ENCODE assay signal across 24 cellular contexts in genomic region chrX:154011376-154012335, GRCh38. TPM values are rescaled to one million over a fixed set of nuclear protein-coding genes. Genes with fewer than 3 reads are reported as not detected.
DNase-seq lines count a peak whose midpoint lies in the region; ATAC-seq and TF ChIP-seq lines count a peak whose summit lies in the region.
"Had no signal": no experiment of that assay in that cellular context is flagged by ENCODE, and none has a peak within 500 bp of the region (broad histone marks: within the 10 kb centered on the region; RNA-seq: fewer than 3 reads in every experiment).

No MANE protein-coding gene starts in this region.

- H3K4me2 ChIP-seq in mammary epithelial cell (ENCODE audit: insufficient read depth, low read depth, low read length): no peak overlapping the region
- H3K4me2 ChIP-seq: SK-N-SH had no signal

- peaks cover 11% of the 10 kb centered on the region for H3K79me2 ChIP-seq in mammary epithelial cell (ENCODE audit: insufficient read depth, low read length)

- intact Hi-C loops in breast epithelium (cut with DNase I; ENCODE audit: low total_unique reads): no loop called here
- intact Hi-C loops in MCF 10A (cut with micrococcal nuclease): loop anchor here (2.0 kb wide), 1 partner anchor 39 kb away; no protein-coding TSS in a partner anchor
- intact Hi-C loops in mammary epithelial cell (cut with micrococcal nuclease): no loop called here
- intact Hi-C loops in esophagus muscularis mucosa (cut with DNase I): no loop called here

- H3K27me3 ChIP-seq in breast epithelium (peaks cover 4 to 64% of the 10 kb centered on the region in 2 donors), mammary epithelial cell (ENCODE audit: insufficient read depth, low read length) (no peaks in the 10 kb centered on the region), neutrophil (no peaks in the 10 kb centered on the region), upper lobe of left lung (no peaks in the 10 kb centered on the region), esophagus muscularis mucosa (no peaks in the 10 kb centered on the region)
- H3K27me3 ChIP-seq: brain microvascular endothelial cell, uterus had no signal

- no peaks in the 10 kb centered on the region for H4K20me1 ChIP-seq in mammary epithelial cell (ENCODE audit: insufficient read depth, low read length)

- H3K4me1 Mint-ChIP-seq in MCF 10A (ENCODE audit: insufficient read depth, unreplicated experiment): peaks cover 15% of the 10 kb centered on the region
- H3K4me1 Mint-ChIP-seq in WTC11: peaks cover 12% of the 10 kb centered on the region
- H3K4me1 Mint-ChIP-seq: endodermal cell had no signal

- H3K27me3 Mint-ChIP-seq in MCF 10A (ENCODE audit: insufficient read depth, unreplicated experiment) (peaks cover 34% of the 10 kb centered on the region), WTC11 (ENCODE audit: low read depth) (no peaks in the 10 kb centered on the region)
- H3K27me3 Mint-ChIP-seq: B cell had no signal

- H3K27ac Mint-ChIP-seq in MCF 10A (ENCODE audit: low read depth, unreplicated experiment): no peak overlapping the region
- H3K27ac Mint-ChIP-seq in WTC11: no peak overlapping the region
- H3K27ac Mint-ChIP-seq: B cell, endodermal cell, nephron progenitor cell had no signal

- BruUV-seq in MCF 10A (replicated peaks; lab: Mats Ljungman, UMichigan) (no TSS peak), mammary epithelial cell (replicated peaks; lab: Mats Ljungman, UMichigan) (no TSS peak)

- H3K9ac ChIP-seq in mammary epithelial cell (ENCODE audit: insufficient read depth, low read length): no peak overlapping the region
- H3K9ac ChIP-seq: SK-N-SH had no signal

- H2AFZ ChIP-seq in mammary epithelial cell (ENCODE audit: low read depth, low read length): no peak overlapping the region

- 93% methylated on average over 14 of the region's 18 CpGs for WGBS in mammary epithelial cell (ENCODE audit: low coverage, missing lambda C conversion rate)
- 78 to 100% methylated on average over 1 to 18 of the region's 18 CpGs for WGBS in upper lobe of left lung, 2 donors
- 93% methylated on average over 10 of the region's 18 CpGs for WGBS in esophagus muscularis mucosa

- TF ChIP-seq EP300 in upper lobe of left lung (IDR thresholded peaks at IDR 0.05) (no peak), esophagus muscularis mucosa (IDR thresholded peaks at IDR 0.05) (no peak)

- in situ Hi-C loops in mammary epithelial cell (cut with MboI; ENCODE audit: low sequenced_read_pairs in 2 of 2): no loop called here

- dilution Hi-C loops in mammary epithelial cell (cut with HindIII; ENCODE audit: low sequenced_read_pairs): no loop called here

- no peaks in the 10 kb centered on the region for H3K4me1 ChIP-seq in breast epithelium
- H3K4me1 ChIP-seq in mammary epithelial cell (ENCODE audit: insufficient read depth, low read length): peaks cover 20% of the 10 kb centered on the region
- H3K4me1 ChIP-seq in neutrophil (ENCODE audit: control insufficient read depth in 1 of 2, insufficient read depth in 1 of 2, low read depth in 1 of 2, low read length in 1 of 2): peaks cover 14 to 16% of the 10 kb centered on the region in 2 experiments
- H3K4me1 ChIP-seq in upper lobe of left lung: peaks cover 3 to 14% (median 8%) of the 10 kb centered on the region in 4 donors
- H3K4me1 ChIP-seq in esophagus muscularis mucosa: peaks cover 0 to 13% (median 10%) of the 10 kb centered on the region in 4 donors
- H3K4me1 ChIP-seq: Caco-2, colonic mucosa, uterus had no signal

- peak overlapping the region; percentile 62 to 74 for H3K27ac ChIP-seq in breast epithelium
- peak overlapping the region; percentile 53 for H3K27ac ChIP-seq in mammary epithelial cell (ENCODE audit: insufficient read depth, low read depth, low read length)
- peak overlapping the region; percentile 67 for H3K27ac ChIP-seq in neutrophil
- peak overlapping the region; percentile 6 to 77 (median 70) for H3K27ac ChIP-seq in upper lobe of left lung
- peak overlapping the region in 1 of 4 donors; percentile 26 for H3K27ac ChIP-seq in esophagus muscularis mucosa (replicated peaks in 1 of 4)
- H3K27ac ChIP-seq: brain microvascular endothelial cell, colonic mucosa, uterus, VCaP had no signal

- H3K4me3 Mint-ChIP-seq in MCF 10A (ENCODE audit: unreplicated experiment) (no peak overlapping the region), WTC11 (no peak overlapping the region)
- H3K4me3 Mint-ChIP-seq: B cell, endodermal cell, nephron progenitor cell had no signal

- no peak for TF ChIP-seq CTCF in breast epithelium (IDR thresholded peaks at IDR 0.05)
- no peak for TF ChIP-seq CTCF in MCF 10A (IDR thresholded peaks at IDR 0.05; ENCODE audit: unreplicated experiment)
- TF ChIP-seq CTCF in mammary epithelial cell (conservative IDR thresholded peaks at IDR 0.05 in 1 of 2, IDR thresholded peaks at IDR 0.05 in 1 of 2; ENCODE audit: extremely low read depth in 1 of 2, insufficient read depth in 1 of 2, low read depth in 1 of 2, low read length in 2 of 2): no peak
- TF ChIP-seq CTCF in neutrophil (IDR thresholded peaks at IDR 0.05): no peak
- no peak for TF ChIP-seq CTCF in upper lobe of left lung (IDR thresholded peaks at IDR 0.05)
- TF ChIP-seq CTCF in WTC11 (IDR thresholded peaks at IDR 0.05): no peak
- TF ChIP-seq CTCF in esophagus muscularis mucosa (IDR thresholded peaks at IDR 0.05): no peak

- H3K9me3 Mint-ChIP-seq in MCF 10A (ENCODE audit: unreplicated experiment): no peaks in the 10 kb centered on the region
- no peaks in the 10 kb centered on the region for H3K9me3 Mint-ChIP-seq in WTC11

- POLR2A ChIA-PET in MCF 10A (lab: Yijun Ruan, JAX): interaction anchor here (0.7 kb wide), 1 partner anchor 9 kb away, joined by 3 read pairs; no protein-coding TSS in a partner anchor
- POLR2A ChIA-PET in WTC11 (lab: Charles Lee): no interaction called here

- H3K4me3 ChIP-seq in breast epithelium (no peak overlapping the region), mammary epithelial cell (replicated peaks in 1 of 3; ENCODE audit: insufficient read depth in 1 of 3, low read depth in 2 of 3, low read length in 3 of 3) (no peak overlapping the region), neutrophil (ENCODE audit: low read depth in 1 of 2, low read length in 1 of 2) (no peak overlapping the region), upper lobe of left lung (no peak overlapping the region), esophagus muscularis mucosa (no peak overlapping the region)
- H3K4me3 ChIP-seq: colonic mucosa, uterus had no signal

- no peaks in the 10 kb centered on the region for H3K9me3 ChIP-seq in breast epithelium
- H3K9me3 ChIP-seq in mammary epithelial cell (replicated peaks; ENCODE audit: insufficient read depth, low read length): no peaks in the 10 kb centered on the region
- H3K9me3 ChIP-seq in neutrophil: no peaks in the 10 kb centered on the region
- H3K9me3 ChIP-seq in upper lobe of left lung: no peaks in the 10 kb centered on the region
- no peaks in the 10 kb centered on the region for H3K9me3 ChIP-seq in esophagus muscularis mucosa
- H3K9me3 ChIP-seq: Caco-2, colonic mucosa, SK-N-SH, uterus had no signal

- CTCF ChIA-PET in MCF 10A (lab: Yijun Ruan, JAX): interaction anchor here (0.5 to 4.0 kb wide), 8 partner anchors 10 to 1190 kb away, joined by 3 to 35 read pairs (median 4); partner anchors contain the start of gene HCFC1
- CTCF ChIA-PET in mammary epithelial cell (lab: Charles Lee; ENCODE audit: low non-redundant PET): no interaction called here
- CTCF ChIA-PET in WTC11 (lab: Charles Lee): interaction anchor here (1.5 kb wide), 1 partner anchor 10 kb away, joined by 9 read pairs; no protein-coding TSS in a partner anchor

- ATAC-seq in upper lobe of left lung (ENCODE audit: low FRiP score in 2 of 2) (peak in 1 of 2 donors; percentile 1), WTC11 (no peak), GM19397 (IDR thresholded peaks at IDR 0.05; ENCODE audit: unreplicated experiment) (no peak)
- ATAC-seq: left ventricle myocardium superior had no signal

- H3K36me3 Mint-ChIP-seq in MCF 10A (ENCODE audit: insufficient read depth, unreplicated experiment) (peaks cover 61% of the 10 kb centered on the region), WTC11 (peaks cover 5% of the 10 kb centered on the region)

- TF ChIP-seq POLR2A in breast epithelium (IDR thresholded peaks at IDR 0.05) (no peak), upper lobe of left lung (IDR thresholded peaks at IDR 0.05) (no peak), esophagus muscularis mucosa (IDR thresholded peaks at IDR 0.05; ENCODE audit: low read depth) (no peak)

- H3K36me3 ChIP-seq in breast epithelium: no peaks in the 10 kb centered on the region
- peaks cover 3% of the 10 kb centered on the region for H3K36me3 ChIP-seq in mammary epithelial cell (ENCODE audit: insufficient read depth, low read length)
- peaks cover 18% of the 10 kb centered on the region for H3K36me3 ChIP-seq in neutrophil
- H3K36me3 ChIP-seq in upper lobe of left lung: peaks cover 0 to 22% (median 10%) of the 10 kb centered on the region in 4 donors
- peaks cover 0 to 32% (median 23%) of the 10 kb centered on the region in 4 donors for H3K36me3 ChIP-seq in esophagus muscularis mucosa
- H3K36me3 ChIP-seq: colonic mucosa, uterus had no signal

- DNase-seq in breast epithelium (ENCODE audit: low spot score in 2 of 2): no peak
- no peak for DNase-seq in MCF 10A (ENCODE audit: unreplicated experiment)
- no peak for DNase-seq in mammary epithelial cell
- no peak for DNase-seq in upper lobe of left lung
- no peak for DNase-seq in WTC11 (ENCODE audit: low spot score)
- DNase-seq in esophagus muscularis mucosa (ENCODE audit: extremely low spot score): no peak
- DNase-seq: activated CD4-positive, alpha-beta T cell treated with anti-CD3 and anti-CD28 coated beads, Interleukin-2, amount 50 U/mL, for 1 hour; activated CD8-positive, alpha-beta memory T cell treated with anti-CD3 and anti-CD28 coated beads, Interleukin-2, amount 50 U/mL, for 48 hours; brain microvascular endothelial cell; Caco-2; colonic mucosa; DMS79 treated with DMSO at 0.1 percent for 48 hours; endodermal cell; left ventricle myocardium superior; NCI-H1105; NCI-H2029; NCI-H774; nephron progenitor cell; SK-N-SH; uterus had no signal

RNA-seq across cellular contexts. Expression of gene IRAK1, which starts 8.0 kb away (rescaled TPM):
- total RNA-seq in breast epithelium (10 to 100 TPM; 43.7 to 66.2 (median 50.8) TPM), MCF 10A (2022) (201 and 237 TPM in 2 replicates), mammary epithelial cell (100 to 1,000 TPM in 1 of 2 donors, 10 to 100 TPM in 1; 69.0 to 129 TPM), upper lobe of left lung (100 to 1,000 TPM in 4 of 6 donors, 10 to 100 TPM in 2; 49.4 to 236 (median 125) TPM), WTC11 (2021) (32.1 to 48.0 TPM (median 45.2 TPM) in 3 replicates), esophagus muscularis mucosa (10 to 100 TPM; 50.5 to 74.9 (median 67.6) TPM)
- polyA plus RNA-seq in mammary epithelial cell: 68.1 TPM
- polyA minus RNA-seq in mammary epithelial cell: 63.3 TPM

RNA-seq across cellular contexts. Expression of gene TMEM187, which starts 39.1 kb away (rescaled TPM):
- 10 to 100 TPM in 1 of 3 donors, 1 to 10 TPM in 2; 7.6 to 10.9 (median 8.2) TPM for total RNA-seq in breast epithelium
- 9.3 and 10.9 TPM in 2 replicates for total RNA-seq in MCF 10A (2022)
- total RNA-seq in mammary epithelial cell: 1 to 10 TPM; 5.7 to 9.2 TPM
- 4.6 TPM for polyA plus RNA-seq in mammary epithelial cell
- 1.1 TPM for polyA minus RNA-seq in mammary epithelial cell
- 10 to 100 TPM in 2 of 6 donors, 1 to 10 TPM in 4; 2.1 to 17.7 (median 5.0) TPM for total RNA-seq in upper lobe of left lung
- total RNA-seq in WTC11 (2021): 8.4 to 12.3 TPM (median 10.1 TPM) in 3 replicates
- 1 to 10 TPM; 3.6 to 6.9 (median 6.1) TPM for total RNA-seq in esophagus muscularis mucosa

RNA-seq across cellular contexts. Expression of gene HCFC1, which starts 40.0 kb away (rescaled TPM):
- 10 to 100 TPM; 20.2 to 23.0 (median 22.6) TPM for total RNA-seq in breast epithelium
- total RNA-seq in MCF 10A (2022): 40.3 and 44.5 TPM in 2 replicates
- total RNA-seq in mammary epithelial cell: 10 to 100 TPM; 21.8 to 47.6 TPM
- 8.4 TPM for polyA plus RNA-seq in mammary epithelial cell
- 98.5 TPM for polyA minus RNA-seq in mammary epithelial cell
- total RNA-seq in upper lobe of left lung: 10 to 100 TPM; 40.8 to 78.9 (median 52.2) TPM
- total RNA-seq in WTC11 (2021): 121 to 130 TPM (median 125 TPM) in 3 replicates
- 100 to 1,000 TPM in 1 of 4 donors, 10 to 100 TPM in 3; 50.7 to 102 (median 60.8) TPM for total RNA-seq in esophagus muscularis mucosa
